Comparison of ENCODE assay signal across 8 cellular contexts in genomic region chr7:1579481-1580421, GRCh38. TPM values are rescaled to one million over a fixed set of nuclear protein-coding genes. Genes with fewer than 3 reads are reported as not detected.
DNase-seq lines count a peak whose midpoint lies in the region; TF ChIP-seq lines count a peak whose summit lies in the region.

No MANE protein-coding gene starts in this region.

- H3K4me2 ChIP-seq in KMS-11: no peak overlapping the region

- H4K20me1 ChIP-seq in KMS-11 (ENCODE audit: insufficient read depth): no peaks in the 10 kb centered on the region

- H3K79me2 ChIP-seq in KMS-11 (ENCODE audit: insufficient read depth, low read depth): no peaks in the 10 kb centered on the region

- H3K4me3 Mint-ChIP-seq in type B pancreatic cell: no peak overlapping the region

- H3K9me3 ChIP-seq in ovary: no peaks in the 10 kb centered on the region

- H3K9ac ChIP-seq in KMS-11: no peak overlapping the region

- peaks cover 11% of the 10 kb centered on the region for H3K27me3 Mint-ChIP-seq in type B pancreatic cell

- H3K27ac ChIP-seq in KMS-11 (no peak overlapping the region), ovary (no peak overlapping the region)

- intact Hi-C loops in ovary (cut with DNase I): loop anchor here (5.0 to 10.0 kb wide), 6 partner anchors 625 to 1783 kb away; no protein-coding TSS in a partner anchor

- no peaks in the 10 kb centered on the region for H3K36me3 ChIP-seq in KMS-11 (ENCODE audit: insufficient read depth)
- H3K36me3 ChIP-seq in ovary: no peaks in the 10 kb centered on the region

- peak; percentile 88 for TF ChIP-seq CTCF in KMS-11 (conservative IDR thresholded peaks at IDR 0.05; ENCODE audit: low read depth, low read length)
- peak; percentile 52 to 72 (median 64) for TF ChIP-seq CTCF in ovary (IDR thresholded peaks at IDR 0.05)
- peak; percentile 93 for TF ChIP-seq CTCF in type B pancreatic cell (conservative IDR thresholded peaks at IDR 0.05)

- WGBS in ovary, 3 donors: 21 to 29% (median 24%) methylated on average over 13 to 14 of the region's 14 CpGs

- H3K9me3 Mint-ChIP-seq in type B pancreatic cell: no peaks in the 10 kb centered on the region

- H3K27ac Mint-ChIP-seq in type B pancreatic cell: peak overlapping the region; percentile 12

- no peak for TF ChIP-seq EP300 in ovary (IDR thresholded peaks at IDR 0.05)

- H3K27me3 ChIP-seq in KMS-11 (ENCODE audit: insufficient read depth, low read depth) (peaks cover 13% of the 10 kb centered on the region; the same call in 1 of the 2 replicates), ovary (no peaks in the 10 kb centered on the region)

- DNase-seq in NCI-H446 (lab: John Stamatoyannopoulos, UW) (peak; percentile 34 to 68), NCI-H446 treated with DMSO at 0.1 percent for 48 hours (lab: John Stamatoyannopoulos, UW) (no peak), SHP77 treated with DMSO at 0.1 percent for 48 hours (lab: John Stamatoyannopoulos, UW) (peak; percentile 59), foreskin melanocyte (peak; percentile 30), ovary (peak; percentile 58 to 82 (median 80)), type B pancreatic cell (ENCODE audit: extremely low spot score, unreplicated experiment) (peak; percentile 84)
- peak; percentile 89 for DNase-seq in activated effector memory CD4-positive, alpha-beta T cell treated with anti-CD3 and anti-CD28 coated beads, Interleukin-2, amount 50 U/mL, for 16 hours

- H3K4me1 ChIP-seq in KMS-11 (ENCODE audit: low read depth, poor library complexity, severe bottlenecking) (peaks cover 7% of the 10 kb centered on the region), ovary (ENCODE audit: insufficient read depth) (no peaks in the 10 kb centered on the region)

- H3K4me3 ChIP-seq in KMS-11 (IDR thresholded peaks at IDR 0.05; ENCODE audit: insufficient read depth, low read depth, low read length) (no peak overlapping the region), ovary (no peak overlapping the region)

- H3K4me1 Mint-ChIP-seq in type B pancreatic cell (ENCODE audit: unreplicated experiment): peaks cover 9% of the 10 kb centered on the region

- H2AFZ ChIP-seq in KMS-11 (ENCODE audit: low read depth): no peak overlapping the region

- no peaks in the 10 kb centered on the region for H3K36me3 Mint-ChIP-seq in type B pancreatic cell

- no peak for TF ChIP-seq POLR2A in ovary (IDR thresholded peaks at IDR 0.05)

RNA-seq across cellular contexts. Expression of gene PSMG3, which starts 9.9 kb away (rescaled TPM):
- 10 to 100 TPM; 15.6 to 34.5 (median 18.6) TPM for total RNA-seq in ovary
- polyA plus RNA-seq in ovary: 10 to 100 TPM; 12.7 to 29.9 TPM
- total RNA-seq in type B pancreatic cell (ENCODE audit: low replicate concordance): 27.0 and 35.2 TPM in 2 replicates

RNA-seq across cellular contexts. Expression of gene TMEM184A, which starts 23.7 kb away (rescaled TPM):
- total RNA-seq in ovary: 1 to 10 TPM in 5 of 7 donors, under 1 TPM in 1, not detected in 1; 0.05 to 8.4 (median 1.6) TPM
- under 1 TPM in 1 of 2 donors, not detected in 1; 0.13 TPM for polyA plus RNA-seq in ovary
- 6.6 and 7.6 TPM in 2 replicates for total RNA-seq in type B pancreatic cell (ENCODE audit: low replicate concordance)

RNA-seq across cellular contexts. Expression of gene MAFK, which starts 49.2 kb away (rescaled TPM):
- 10 to 100 TPM; 10.5 to 42.0 (median 18.7) TPM for total RNA-seq in ovary
- 10 to 100 TPM in 1 of 2 donors, 1 to 10 TPM in 1; 1.8 to 22.9 TPM for polyA plus RNA-seq in ovary
- total RNA-seq in type B pancreatic cell (ENCODE audit: low replicate concordance): 8.2 and 19.9 TPM in 2 replicates
